Comparison of ENCODE assay signal across 13 cellular contexts in genomic region chr1:158246650-158247049, GRCh38. TPM values are rescaled to one million over a fixed set of nuclear protein-coding genes. Genes with fewer than 3 reads are reported as not detected.
DNase-seq lines count a peak whose midpoint lies in the region; ATAC-seq and TF ChIP-seq lines count a peak whose summit lies in the region.
"Had no signal": no experiment of that assay in that cellular context is flagged by ENCODE, and none has a peak within 500 bp of the region (broad histone marks: within the 10 kb centered on the region; RNA-seq: fewer than 3 reads in every experiment).

No MANE protein-coding gene starts in this region.

- H3K14ac ChIP-seq in mesenchymal stem cell (ENCODE audit: low read length in 2 of 2), result no peak overlapping the region

- no peak overlapping the region for H2BK120ac ChIP-seq in mesenchymal stem cell (ENCODE audit: low read depth, low read length)

- no peaks in the 10 kb centered on the region for H3K4me1 ChIP-seq in mesenchymal stem cell (ENCODE audit: control insufficient read depth, insufficient read depth, low read depth, low read length)

- peaks cover 0 to 5% of the 10 kb centered on the region in 2 experiments for H3K27me3 ChIP-seq in mesenchymal stem cell (ENCODE audit: control insufficient read depth in 1 of 2, insufficient read depth in 1 of 2, low read length in 2 of 2)
- H3K27me3 ChIP-seq: ovary had no signal

- WGBS in mesenchymal stem cell, result 88% methylated on average over 7 of the region's 7 CpGs

- H2AK5ac ChIP-seq in mesenchymal stem cell (ENCODE audit: low read length, severe bottlenecking), result no peak overlapping the region

- no peak overlapping the region for H3K9ac ChIP-seq in mesenchymal stem cell (ENCODE audit: low read length)

- no peaks in the 10 kb centered on the region for H3K9me3 ChIP-seq in mesenchymal stem cell (ENCODE audit: control insufficient read depth, low read length)
- H3K9me3 ChIP-seq: ovary had no signal

- no peak overlapping the region for H3K4me2 ChIP-seq in mesenchymal stem cell (ENCODE audit: low read length, poor library complexity, severe bottlenecking)

- no peak overlapping the region for H2AFZ ChIP-seq in mesenchymal stem cell (ENCODE audit: low read depth, low read length)

- H3K79me1 ChIP-seq in mesenchymal stem cell (replicated peaks; ENCODE audit: low read length, poor library complexity, severe bottlenecking), result no peaks in the 10 kb centered on the region

- no peak for TF ChIP-seq POLR2A in NB4 (IDR thresholded peaks at IDR 0.05; ENCODE audit: extremely low read depth, insufficient read length)

- H3K36me3 ChIP-seq in mesenchymal stem cell (ENCODE audit: control insufficient read depth in 1 of 2, insufficient read depth in 2 of 2, low read depth in 1 of 2, low read length in 2 of 2), result no peaks in the 10 kb centered on the region
- H3K36me3 ChIP-seq: ovary had no signal

- H3K4me3 ChIP-seq in NB4 (ENCODE audit: low read depth, low read length) (no peak overlapping the region), fibroblast of the aortic adventitia (ENCODE audit: low read depth, low read length) (no peak overlapping the region), mesenchymal stem cell (ENCODE audit: insufficient read depth in 1 of 2, low read depth in 1 of 2, low read length in 2 of 2) (no peak overlapping the region)
- H3K4me3 ChIP-seq: ovary had no signal

- no peak overlapping the region for H2BK15ac ChIP-seq in mesenchymal stem cell (ENCODE audit: low read depth, poor library complexity, severe bottlenecking)

- TF ChIP-seq CTCF in GM12872 (IDR thresholded peaks at IDR 0.05; ENCODE audit: insufficient read depth, low read depth, low read length) (peak; percentile 31; the same call in 1 of the 3 replicates), NB4 (IDR thresholded peaks at IDR 0.05; ENCODE audit: low read depth, low read length) (no peak), fibroblast of the aortic adventitia (IDR thresholded peaks at IDR 0.05; ENCODE audit: insufficient read depth, low read length) (no peak)

- no peak overlapping the region for H3K18ac ChIP-seq in mesenchymal stem cell (ENCODE audit: low read depth in 1 of 2, low read length in 2 of 2)

- H3K27ac ChIP-seq in mesenchymal stem cell (ENCODE audit: low read length, poor library complexity, severe bottlenecking), result no peak overlapping the region
- H3K27ac ChIP-seq: ovary had no signal

- H2BK5ac ChIP-seq in mesenchymal stem cell (ENCODE audit: low read depth, low read length, poor library complexity, severe bottlenecking), result no peak overlapping the region

- ATAC-seq in stimulated activated naive CD8-positive, alpha-beta T cell treated with anti-CD3 and anti-CD28 coated beads, Interleukin-15, Interleukin-2, amounts not matched to agents 100 U/mL and 50 U/mL, for 24 hours, result no peak
- no peak for ATAC-seq in GM19467 (IDR thresholded peaks at IDR 0.05; ENCODE audit: unreplicated experiment)
- no peak for ATAC-seq in GM19324 (IDR thresholded peaks at IDR 0.05; ENCODE audit: low FRiP score, unreplicated experiment)
- ATAC-seq: CD8-positive, alpha-beta T cell had no signal

- no peak overlapping the region for H3K23ac ChIP-seq in mesenchymal stem cell (ENCODE audit: low read length in 2 of 2)

- DNase-seq in CD1c-positive myeloid dendritic cell (ENCODE audit: extremely low spot score) (peak; percentile 44), NB4 (ENCODE audit: low read depth) (peak; percentile 26), fibroblast of the aortic adventitia (ENCODE audit: low read depth) (peak; percentile 8), mesenchymal stem cell (no peak)
- no peak for DNase-seq in stimulated activated naive CD8-positive, alpha-beta T cell treated with anti-CD3 and anti-CD28 coated beads, Interleukin-15, Interleukin-2, amounts not matched to agents 100 U/mL and 50 U/mL, for 24 hours
- DNase-seq: activated T-cell treated with anti-CD3 and anti-CD28 coated beads, Interleukin-2, amount 50 U/mL, for 24 hours; CD8-positive, alpha-beta T cell; NCI-H146; ovary had no signal

- no peak overlapping the region for H4K8ac ChIP-seq in mesenchymal stem cell (ENCODE audit: low read length)

- H3K4ac ChIP-seq in mesenchymal stem cell (ENCODE audit: low read depth in 1 of 2, low read length in 2 of 2), result no peak overlapping the region

- no peak overlapping the region for H4K91ac ChIP-seq in mesenchymal stem cell (ENCODE audit: low read length)

- no peak overlapping the region for H2BK12ac ChIP-seq in mesenchymal stem cell (ENCODE audit: low read length in 2 of 2)

RNA-seq across cellular contexts. Expression of gene CD1A, which starts 7.6 kb away (rescaled TPM):
- not detected in 2 replicates for total RNA-seq in fibroblast of the aortic adventitia (ENCODE audit: low replicate concordance)
- not detected for polyA plus RNA-seq in mesenchymal stem cell (2013, experiment 1 of 2)
- polyA plus RNA-seq in mesenchymal stem cell (2013, experiment 2 of 2), result not detected
- total RNA-seq: CD8-positive, alpha-beta T cell; lung microvascular endothelial cell; ovary had no signal
- polyA plus RNA-seq: ovary had no signal

RNA-seq across cellular contexts. Expression of gene CD1C, which starts 43.1 kb away (rescaled TPM):
- total RNA-seq in fibroblast of the aortic adventitia (ENCODE audit: low replicate concordance), result not detected in 2 replicates
- polyA plus RNA-seq in mesenchymal stem cell (2013, experiment 1 of 2), result not detected
- not detected for polyA plus RNA-seq in mesenchymal stem cell (2013, experiment 2 of 2)
- total RNA-seq: CD8-positive, alpha-beta T cell; lung microvascular endothelial cell had no signal

Comparison
In these comparisons a context has a peak if more than half of its experiments do, and no peak if none do; other contexts are left out.
1. DNase-seq: peak in CD1c-positive myeloid dendritic cell (single experiment), NB4 (single experiment) and fibroblast of the aortic adventitia (single experiment); none in stimulated activated naive CD8-positive, alpha-beta T cell treated with anti-CD3 and anti-CD28 coated beads, Interleukin-15, Interleukin-2, amounts not matched to agents 100 U/mL and 50 U/mL, for 24 hours (single experiment) and mesenchymal stem cell (single experiment).